21 cellular contexts compared by ENCODE assay signal in the genomic region with DNA sequence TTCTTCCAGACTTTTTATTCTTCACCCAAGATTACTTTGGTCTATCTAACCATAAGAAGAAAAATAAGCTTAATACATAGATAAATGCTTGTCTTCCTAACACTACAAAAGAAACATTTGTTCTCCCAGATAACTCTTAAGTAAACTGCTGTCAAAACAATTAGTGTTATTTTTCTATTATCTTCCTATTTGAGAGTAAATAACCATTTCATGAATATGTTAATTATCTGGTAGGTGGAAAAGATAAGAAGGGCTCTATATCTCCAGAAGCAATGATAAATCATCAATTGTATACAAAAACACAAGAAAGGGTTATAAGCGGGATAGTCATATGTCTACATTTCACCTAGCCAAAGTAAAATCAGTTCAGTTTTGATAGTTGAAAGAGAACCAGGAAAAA.
DNase-seq lines count a peak whose midpoint lies in the region; FAIRE-seq and TF ChIP-seq lines count a peak whose summit lies in the region.
"Had no signal": no experiment of that assay in that cellular context is flagged by ENCODE, and none has a peak within 500 bp of the region (broad histone marks: within the 10 kb centered on the region; RNA-seq: fewer than 3 reads in every experiment).

No MANE protein-coding gene starts in this region.

- peak overlapping the region; percentile 87 for H3K27ac ChIP-seq in HUES48 (ENCODE audit: low read depth, low read length)
- no peak overlapping the region for H3K27ac ChIP-seq in astrocyte (ENCODE audit: low read depth, low read length)
- H3K27ac ChIP-seq in neural progenitor cell, result peak overlapping the region; percentile 72
- H3K27ac ChIP-seq: C4-2B had no signal

- peaks cover 57% of the 10 kb centered on the region for H3F3A ChIP-seq in neural progenitor cell (ENCODE audit: low read depth)

- peak overlapping the region; percentile 36 for H3K4me3 ChIP-seq in HUES48 (ENCODE audit: low read depth, low read length)
- H3K4me3 ChIP-seq in astrocyte (ENCODE audit: insufficient read depth, low read depth, low read length), result no peak overlapping the region
- peak overlapping the region; percentile 6 for H3K4me3 ChIP-seq in iPS-15b (ENCODE audit: low read depth, low read length)
- no peak overlapping the region for H3K4me3 ChIP-seq in neural progenitor cell
- H3K4me3 ChIP-seq: HAP-1 had no signal

- H3K79me2 ChIP-seq in astrocyte (ENCODE audit: insufficient read depth, low read length), result no peaks in the 10 kb centered on the region
- H3K79me2 ChIP-seq in neural progenitor cell (ENCODE audit: low read depth), result no peaks in the 10 kb centered on the region

- DNase-seq in astrocyte (ENCODE audit: low read depth), result no peak
- DNase-seq in neural progenitor cell (ENCODE audit: low spot score), result no peak
- DNase-seq in AML-193 (lab: John Stamatoyannopoulos, UW), result no peak
- DNase-seq in cortex of kidney (lab: John Stamatoyannopoulos, UW), result no peak
- DNase-seq in activated effector memory CD4-positive, alpha-beta T cell treated with anti-CD3 and anti-CD28 coated beads, Interleukin-2, amount 50 U/mL, for 16 hours, result no peak
- no peak for DNase-seq in activated CD8-positive, alpha-beta memory T cell treated with anti-CD3 and anti-CD28 coated beads, Interleukin-2, amount 50 U/mL, for 4 hours
- DNase-seq: ACHN; CD4-positive, alpha-beta T cell; DMS153; DMS79; GDM1; GOT3; Karpas-422; KBM-7 had no signal

- no peaks in the 10 kb centered on the region for H3K27me3 Mint-ChIP-seq in astrocyte (ENCODE audit: low read depth, unreplicated experiment)
- no peaks in the 10 kb centered on the region for H3K27me3 Mint-ChIP-seq in neural progenitor cell (ENCODE audit: insufficient read depth, low read depth)
- H3K27me3 Mint-ChIP-seq: CD4-positive, alpha-beta T cell had no signal

- H3K9me3 ChIP-seq in HUES48 (ENCODE audit: control insufficient read depth, insufficient read depth, low read length), result no peaks in the 10 kb centered on the region
- no peaks in the 10 kb centered on the region for H3K9me3 ChIP-seq in astrocyte (ENCODE audit: insufficient read depth, low read depth, low read length)
- H3K9me3 ChIP-seq in iPS-15b (ENCODE audit: control insufficient read depth, insufficient read depth, low read length), result no peaks in the 10 kb centered on the region
- H3K9me3 ChIP-seq in neural progenitor cell (ENCODE audit: low read depth), result no peaks in the 10 kb centered on the region
- H3K9me3 ChIP-seq: HAP-1 had no signal

- H3K4me2 ChIP-seq in astrocyte (ENCODE audit: low read length), result no peak overlapping the region
- peak overlapping the region; percentile 75 for H3K4me2 ChIP-seq in neural progenitor cell

- H3K27ac Mint-ChIP-seq in astrocyte (ENCODE audit: unreplicated experiment), result no peak overlapping the region
- H3K27ac Mint-ChIP-seq in neural progenitor cell, result peak overlapping the region; percentile 95
- H3K27ac Mint-ChIP-seq: CD4-positive, alpha-beta T cell; IgD-negative memory B cell had no signal

- FAIRE-seq in astrocyte (lab: Jason Lieb, UNC), result peak; percentile 41
- FAIRE-seq: A204.1, GM12892 had no signal

- peak overlapping the region; percentile 15; the same call in 1 of the 2 replicates for H3K9ac ChIP-seq in HUES48 (ENCODE audit: low read depth, low read length)
- H3K9ac ChIP-seq in astrocyte (ENCODE audit: low read length), result no peak overlapping the region
- H3K9ac ChIP-seq in iPS-15b (ENCODE audit: low read depth, low read length), result no peak overlapping the region
- no peak overlapping the region for H3K9ac ChIP-seq in neural progenitor cell

- H3K36me3 ChIP-seq in HUES48 (ENCODE audit: control insufficient read depth, insufficient read depth, low read length), result no peaks in the 10 kb centered on the region
- H3K36me3 ChIP-seq in astrocyte (ENCODE audit: insufficient read depth, low read length), result no peaks in the 10 kb centered on the region
- no peaks in the 10 kb centered on the region for H3K36me3 ChIP-seq in iPS-15b (ENCODE audit: control insufficient read depth, insufficient read depth, low read length)
- no peaks in the 10 kb centered on the region for H3K36me3 ChIP-seq in neural progenitor cell
- H3K36me3 ChIP-seq: HAP-1 had no signal

- H3K4me3 Mint-ChIP-seq in astrocyte (ENCODE audit: unreplicated experiment) (no peak overlapping the region), neural progenitor cell (peak overlapping the region; percentile 79)
- H3K4me3 Mint-ChIP-seq: CD4-positive, alpha-beta T cell; IgD-negative memory B cell had no signal

- no peaks in the 10 kb centered on the region for H4K20me1 ChIP-seq in astrocyte (ENCODE audit: insufficient read depth, low read length)
- H4K20me1 ChIP-seq in neural progenitor cell (ENCODE audit: low read depth), result no peaks in the 10 kb centered on the region

- TF ChIP-seq CTCF in astrocyte (IDR thresholded peaks at IDR 0.05; ENCODE audit: insufficient read depth, low read depth, low read length) (no peak), neural progenitor cell (IDR thresholded peaks at IDR 0.05) (no peak)

- H3K36me3 Mint-ChIP-seq in astrocyte (ENCODE audit: low read depth, unreplicated experiment), result no peaks in the 10 kb centered on the region
- H3K36me3 Mint-ChIP-seq in neural progenitor cell, result no peaks in the 10 kb centered on the region
- H3K36me3 Mint-ChIP-seq: IgD-negative memory B cell had no signal

- H3K27me3 ChIP-seq in HUES48 (ENCODE audit: control insufficient read depth, insufficient read depth, low read length) (0 out of 2 replicates have a peak, but pooled peaks cover 3% of the 10 kb centered on the region), astrocyte (ENCODE audit: insufficient read depth, low read length) (no peaks in the 10 kb centered on the region), iPS-15b (ENCODE audit: control insufficient read depth, insufficient read depth, low read length) (no peaks in the 10 kb centered on the region), neural progenitor cell (no peaks in the 10 kb centered on the region)

- H3K4me1 ChIP-seq in HUES48 (ENCODE audit: control insufficient read depth, insufficient read depth, low read length), result peaks cover 79% of the 10 kb centered on the region
- H3K4me1 ChIP-seq in astrocyte (ENCODE audit: insufficient read depth, low read length), result no peaks in the 10 kb centered on the region
- H3K4me1 ChIP-seq in iPS-15b (ENCODE audit: control insufficient read depth, insufficient read depth, low read length), result peaks cover 53% of the 10 kb centered on the region
- H3K4me1 ChIP-seq in neural progenitor cell, result peaks cover 64% of the 10 kb centered on the region

- no peaks in the 10 kb centered on the region for H3K9me3 Mint-ChIP-seq in astrocyte (ENCODE audit: unreplicated experiment)
- H3K9me3 Mint-ChIP-seq in neural progenitor cell, result peaks cover 8% of the 10 kb centered on the region
- H3K9me3 Mint-ChIP-seq: CD4-positive, alpha-beta T cell had no signal

- no peak overlapping the region for H2AFZ ChIP-seq in astrocyte (ENCODE audit: low read depth, low read length)
- no peak overlapping the region for H2AFZ ChIP-seq in neural progenitor cell (replicated peaks)

- H3K4me1 Mint-ChIP-seq in astrocyte (ENCODE audit: low read depth, unreplicated experiment) (no peaks in the 10 kb centered on the region), neural progenitor cell (peaks cover 83% of the 10 kb centered on the region)
- H3K4me1 Mint-ChIP-seq: IgD-negative memory B cell had no signal

Comparison
In these comparisons a context has a peak if more than half of its experiments do, and no peak if none do; other contexts are left out.
1. H3K4me3 ChIP-seq: peak in HUES48 (single experiment) and iPS-15b (single experiment); none in astrocyte (single experiment) and neural progenitor cell (single experiment).